ENCODE assay signal across 12 cellular contexts in genomic region chr1:159068877-159069276, GRCh38. TPM values are rescaled to one million over a fixed set of nuclear protein-coding genes. Genes with fewer than 3 reads are reported as not detected.
DNase-seq lines count a peak whose midpoint lies in the region; ATAC-seq and TF ChIP-seq lines count a peak whose summit lies in the region.
"Had no signal": no experiment of that assay in that cellular context is flagged by ENCODE, and none has a peak within 500 bp of the region (broad histone marks: within the 10 kb centered on the region; RNA-seq: fewer than 3 reads in every experiment).

No MANE protein-coding gene starts in this region.

- intact Hi-C loops in OCI-LY7 (cut with micrococcal nuclease; ENCODE audit: unreplicated experiment), result loop anchor here (1.0 to 2.0 kb wide), 3 partner anchors 57 to 890 kb away; no protein-coding TSS in a partner anchor

- no peaks in the 10 kb centered on the region for H3K27me3 Mint-ChIP-seq in activated T-cell treated with anti-CD3 and anti-CD28 coated beads, Interleukin-2, amount 50 U/mL, for 72 hours (ENCODE audit: low read depth)
- H3K27me3 Mint-ChIP-seq in stimulated activated memory B cell treated with anti-CD40 and anti-IgM and Interleukin-4, amounts not matched to agents 10 μg/mL and 1 μg/mL and 100 μg/mL, for 72 hours, result no peaks in the 10 kb centered on the region

- H3K9me3 Mint-ChIP-seq in activated T-cell treated with anti-CD3 and anti-CD28 coated beads, Interleukin-2, amount 50 U/mL, for 72 hours, result no peaks in the 10 kb centered on the region
- no peaks in the 10 kb centered on the region for H3K9me3 Mint-ChIP-seq in stimulated activated memory B cell treated with anti-CD40 and anti-IgM and Interleukin-4, amounts not matched to agents 10 μg/mL and 1 μg/mL and 100 μg/mL, for 72 hours

- no peak for TF ChIP-seq CTCF in OCI-LY7 (conservative IDR thresholded peaks at IDR 0.05; ENCODE audit: low read length)

- H3K4me1 Mint-ChIP-seq in activated T-cell treated with anti-CD3 and anti-CD28 coated beads, Interleukin-2, amount 50 U/mL, for 72 hours (ENCODE audit: low read depth), result peaks cover 55% of the 10 kb centered on the region
- H3K4me1 Mint-ChIP-seq in stimulated activated memory B cell treated with anti-CD40 and anti-IgM and Interleukin-4, amounts not matched to agents 10 μg/mL and 1 μg/mL and 100 μg/mL, for 72 hours, result peaks cover 87% of the 10 kb centered on the region

- no peak overlapping the region for H2AFZ ChIP-seq in OCI-LY7 (ENCODE audit: low read length)

- no peaks in the 10 kb centered on the region for H3K27me3 ChIP-seq in effector memory CD4-positive, alpha-beta T cell (replicated peaks; ENCODE audit: control insufficient read depth, insufficient read depth, low read length, poor library complexity, severe bottlenecking)
- H3K27me3 ChIP-seq: suprapubic skin had no signal

- peak overlapping the region; percentile 99 for H3K27ac ChIP-seq in OCI-LY7 (ENCODE audit: low read depth, low read length, poor library complexity, severe bottlenecking)
- H3K27ac ChIP-seq in effector memory CD4-positive, alpha-beta T cell (ENCODE audit: insufficient read depth, low read length, poor library complexity, severe bottlenecking), result peak overlapping the region; percentile 72
- H3K27ac ChIP-seq: epithelial cell of prostate, suprapubic skin had no signal

- DNase-seq in activated T-cell treated with anti-CD3 and anti-CD28 coated beads, Interleukin-2, amount 50 U/mL, for 72 hours, result no peak
- DNase-seq in activated T-cell treated with anti-CD3 and anti-CD28 coated beads for 4 hours, result no peak
- peak; percentile 26 for DNase-seq in OCI-LY7 (ENCODE audit: low spot score)
- no peak for DNase-seq in effector memory CD4-positive, alpha-beta T cell
- no peak for DNase-seq in dedifferentiated amniotic fluid mesenchymal stem cell (ENCODE audit: extremely low spot score)
- DNase-seq in activated CD8-positive, alpha-beta memory T cell treated with anti-CD3 and anti-CD28 coated beads, Interleukin-2, amount 50 U/mL, for 4 hours, result no peak
- no peak for DNase-seq in stimulated activated CD4-positive, alpha-beta T cell treated with anti-CD3 and anti-CD28 coated beads, Interleukin-1b, Interleukin-23, amount 100 ng/mL, for 48 hours
- DNase-seq: NCI-H1105 had no signal

- H3K4me3 ChIP-seq in OCI-LY7 (ENCODE audit: low read depth, low read length, poor library complexity, severe bottlenecking), result peak overlapping the region; percentile 46
- no peak overlapping the region for H3K4me3 ChIP-seq in effector memory CD4-positive, alpha-beta T cell (ENCODE audit: insufficient read depth, low read depth, low read length, poor library complexity, severe bottlenecking)
- H3K4me3 ChIP-seq: suprapubic skin had no signal

- H3K4me3 Mint-ChIP-seq in activated T-cell treated with anti-CD3 and anti-CD28 coated beads, Interleukin-2, amount 50 U/mL, for 72 hours, result peak overlapping the region; percentile 16 to 35
- no peak overlapping the region for H3K4me3 Mint-ChIP-seq in stimulated activated memory B cell treated with anti-CD40 and anti-IgM and Interleukin-4, amounts not matched to agents 10 μg/mL and 1 μg/mL and 100 μg/mL, for 72 hours

- POLR2A ChIA-PET in OCI-LY7 (lab: Charles Lee), result interaction anchor here (0.8 to 7.5 kb wide), 7 partner anchors 8 to 61 kb away, joined by 3 to 93 read pairs (median 5); partner anchors contain the start of genes AIM2 and IFI16

- peaks cover 30 to 45% of the 10 kb centered on the region in 2 donors for H3K36me3 Mint-ChIP-seq in activated T-cell treated with anti-CD3 and anti-CD28 coated beads, Interleukin-2, amount 50 U/mL, for 72 hours (ENCODE audit: insufficient read depth in 2 of 2)
- peaks cover 42% of the 10 kb centered on the region for H3K36me3 Mint-ChIP-seq in stimulated activated memory B cell treated with anti-CD40 and anti-IgM and Interleukin-4, amounts not matched to agents 10 μg/mL and 1 μg/mL and 100 μg/mL, for 72 hours

- H3K79me2 ChIP-seq in OCI-LY7 (ENCODE audit: insufficient read depth, low read depth, low read length), result peaks cover 33% of the 10 kb centered on the region; the same call in 1 of the 2 replicates

- no peaks in the 10 kb centered on the region; the same call in 1 of the 2 replicates for H3K9me3 ChIP-seq in OCI-LY7 (ENCODE audit: low read length)
- H3K9me3 ChIP-seq in effector memory CD4-positive, alpha-beta T cell (ENCODE audit: control insufficient read depth, low read length), result no peaks in the 10 kb centered on the region
- H3K9me3 ChIP-seq: suprapubic skin had no signal

- H3K4me2 ChIP-seq in OCI-LY7 (ENCODE audit: low read length), result peak overlapping the region; percentile 86

- no peaks in the 10 kb centered on the region for H4K20me1 ChIP-seq in OCI-LY7 (ENCODE audit: insufficient read depth, low read length)

- H3K27ac Mint-ChIP-seq in activated T-cell treated with anti-CD3 and anti-CD28 coated beads, Interleukin-2, amount 50 U/mL, for 72 hours, result peak overlapping the region; percentile 84
- peak overlapping the region; percentile 98 for H3K27ac Mint-ChIP-seq in stimulated activated memory B cell treated with anti-CD40 and anti-IgM and Interleukin-4, amounts not matched to agents 10 μg/mL and 1 μg/mL and 100 μg/mL, for 72 hours

- H3K36me3 ChIP-seq in OCI-LY7 (ENCODE audit: insufficient read depth, low read length), result peaks cover 40% of the 10 kb centered on the region
- no peaks in the 10 kb centered on the region for H3K36me3 ChIP-seq in effector memory CD4-positive, alpha-beta T cell (ENCODE audit: control insufficient read depth, insufficient read depth, low read length)
- H3K36me3 ChIP-seq: suprapubic skin had no signal

- BruUV-seq in OCI-LY7 (replicated peaks; lab: Mats Ljungman, UMichigan), result no TSS peak

- no peaks in the 10 kb centered on the region for H3K9me2 ChIP-seq in OCI-LY7 (ENCODE audit: insufficient read depth, low read length)

- CTCF ChIA-PET in OCI-LY7 (lab: Charles Lee; ENCODE audit: unreplicated experiment), result no interaction called here

- peaks cover 88% of the 10 kb centered on the region for H3K4me1 ChIP-seq in OCI-LY7 (ENCODE audit: insufficient read depth, low read length, poor library complexity, severe bottlenecking)
- H3K4me1 ChIP-seq in effector memory CD4-positive, alpha-beta T cell (ENCODE audit: control insufficient read depth, insufficient read depth, low read length, poor library complexity, severe bottlenecking), result peaks cover 20% of the 10 kb centered on the region
- H3K4me1 ChIP-seq: suprapubic skin had no signal

- no peak for ATAC-seq in activated T-cell treated with anti-CD3 and anti-CD28 coated beads, Interleukin-2, amount 50 U/mL, for 72 hours (replicated peaks in 1 of 2)
- no peak for ATAC-seq in stimulated activated memory B cell treated with anti-CD40 and anti-IgM and Interleukin-4, amounts not matched to agents 10 μg/mL and 1 μg/mL and 100 μg/mL, for 72 hours

RNA-seq across cellular contexts. Expression of gene AIM2, which starts 7.7 kb away (rescaled TPM):
- 100 to 1,000 TPM in 1 of 2 donors, 10 to 100 TPM in 1; 37.6 to 103 TPM for total RNA-seq in activated T-cell treated with anti-CD3 and anti-CD28 coated beads, Interleukin-2, amount 50 U/mL, for 72 hours
- 16.0 and 18.2 TPM in 2 replicates for total RNA-seq in OCI-LY7 (2014; rRNA removed; shearing (Covaris generic))
- total RNA-seq in OCI-LY7 (2022), result 28.1 and 30.8 TPM in 2 replicates
- total RNA-seq: pulmonary artery endothelial cell, suprapubic skin had no signal

RNA-seq across cellular contexts. Expression of gene IFI16, which starts 59.2 kb away (rescaled TPM):
- total RNA-seq in activated T-cell treated with anti-CD3 and anti-CD28 coated beads, Interleukin-2, amount 50 U/mL, for 72 hours, result 100 to 1,000 TPM; 311 to 326 TPM
- 96.5 and 99.3 TPM in 2 replicates for total RNA-seq in OCI-LY7 (2014; rRNA removed; shearing (Covaris generic))
- 271 and 318 TPM in 2 replicates for total RNA-seq in OCI-LY7 (2022)
